ENCODE assay signal across 30 cellular contexts in the genomic region with DNA sequence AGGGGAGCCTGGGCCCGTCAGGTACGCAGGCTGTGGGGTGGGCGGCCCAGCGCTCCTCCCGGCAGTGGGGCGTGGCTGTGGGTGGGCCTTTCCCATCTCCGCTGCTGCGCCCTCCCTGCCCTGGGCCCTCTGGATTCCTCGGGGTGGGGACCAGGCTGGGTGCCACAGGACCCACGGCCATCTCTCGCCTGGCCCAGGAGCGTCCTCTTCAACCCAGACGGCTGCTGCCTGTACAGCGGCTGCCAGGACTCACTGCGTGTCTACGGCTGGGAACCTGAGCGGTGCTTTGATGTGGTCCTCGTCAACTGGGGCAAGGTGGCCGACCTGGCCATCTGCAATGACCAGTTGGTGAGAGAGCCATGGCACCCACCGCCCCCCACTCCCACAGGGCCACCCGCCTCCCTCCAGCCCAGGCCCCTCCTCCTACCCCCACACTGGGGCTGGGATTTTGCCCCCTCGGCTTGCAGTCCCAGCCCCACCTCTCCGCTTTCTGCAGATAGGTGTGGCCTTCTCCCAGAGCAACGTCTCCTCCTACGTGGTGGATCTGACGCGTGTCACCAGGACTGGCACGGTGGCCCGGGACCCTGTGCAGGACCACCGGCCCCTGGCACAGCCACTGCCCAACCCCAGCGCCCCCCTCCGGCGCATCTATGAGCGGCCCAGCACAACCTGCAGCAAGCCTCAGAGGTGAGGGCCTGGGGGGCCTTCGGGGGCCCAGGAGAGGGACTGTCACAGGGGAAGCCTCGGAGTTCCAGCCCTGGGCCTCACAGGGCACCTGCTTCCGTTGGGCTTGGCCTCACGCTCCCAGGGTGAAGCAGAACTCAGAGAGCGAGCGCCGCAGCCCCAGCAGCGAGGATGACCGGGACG. TPM values are rescaled to one million over a fixed set of nuclear protein-coding genes. Genes with fewer than 3 reads are reported as not detected.
DNase-seq lines count a peak whose midpoint lies in the region; ATAC-seq and TF ChIP-seq lines count a peak whose summit lies in the region.
"Had no signal": no experiment of that assay in that cellular context is flagged by ENCODE, and none has a peak within 500 bp of the region (broad histone marks: within the 10 kb centered on the region; RNA-seq: fewer than 3 reads in every experiment).

No MANE protein-coding gene starts in this region.

- intact Hi-C loops in left ventricle myocardium superior (cut with micrococcal nuclease): no loop called here
- intact Hi-C loops in lower lobe of right lung (cut with DNase I): no loop called here

- peaks cover 2% of the 10 kb centered on the region for H3K9me3 Mint-ChIP-seq in glutamatergic neuron (ENCODE audit: unreplicated experiment)
- H3K9me3 Mint-ChIP-seq: CD4-positive, alpha-beta memory T cell had no signal

- H3K9me3 ChIP-seq in right atrium auricular region (no peaks in the 10 kb centered on the region), lower lobe of right lung (no peaks in the 10 kb centered on the region)
- H3K9me3 ChIP-seq: A549, Peyer's patch, SJCRH30 had no signal

- peaks cover 6% of the 10 kb centered on the region for H3K27me3 Mint-ChIP-seq in glutamatergic neuron (ENCODE audit: unreplicated experiment)
- H3K27me3 Mint-ChIP-seq: CD4-positive, alpha-beta memory T cell had no signal

- H3K27me3 ChIP-seq in right atrium auricular region (no peaks in the 10 kb centered on the region), lower lobe of right lung (ENCODE audit: low read depth) (no peaks in the 10 kb centered on the region)
- H3K27me3 ChIP-seq: Peyer's patch, SJCRH30 had no signal

- DNase-seq in left ventricle myocardium superior (peak; percentile 27), right atrium auricular region (ENCODE audit: low spot score) (no peak), glutamatergic neuron (peak; percentile 14), lower lobe of right lung (peak; percentile 42), OCI-M1 (lab: John Stamatoyannopoulos, UW) (no peak)
- DNase-seq in stimulated activated CD4-positive, alpha-beta T cell treated with anti-CD3 and anti-CD28 coated beads, Interleukin-2, amount 100 ng/mL, for 24 hours: no peak
- no peak for DNase-seq in activated CD8-positive, alpha-beta memory T cell treated with anti-CD3 and anti-CD28 coated beads for 24 hours
- DNase-seq: AML-193, C1 segment of cervical spinal cord, COR-L47, DMS53, HCEC 1CT, Karpas-422, NCI-H1092, NCI-H1417 treated with DMSO at 0.1 percent for 48 hours, NCI-H1694 treated with DMSO at 0.1 percent for 48 hours, NCI-H2081, NCI-H2227 treated with DMSO at 0.1 percent for 48 hours, NCI-H526 treated with DMSO at 0.1 percent for 48 hours, Peyer's patch, SJCRH30 had no signal

- no peaks in the 10 kb centered on the region for H3K36me3 Mint-ChIP-seq in glutamatergic neuron (ENCODE audit: unreplicated experiment)

- no peak overlapping the region for H3K27ac Mint-ChIP-seq in glutamatergic neuron (ENCODE audit: unreplicated experiment)

- ATAC-seq in left ventricle myocardium superior (no peak), lower lobe of right lung (no peak), GM21723 (IDR thresholded peaks at IDR 0.05; ENCODE audit: unreplicated experiment) (no peak)
- ATAC-seq: A549, SK-N-SH treated with all-trans-retinoic acid at 6 μM for 48 hours had no signal

- peaks cover 8% of the 10 kb centered on the region for H3K4me1 Mint-ChIP-seq in glutamatergic neuron (ENCODE audit: low read depth, unreplicated experiment)

- no peak overlapping the region for H3K4me3 Mint-ChIP-seq in glutamatergic neuron (ENCODE audit: unreplicated experiment)
- H3K4me3 Mint-ChIP-seq: CD4-positive, alpha-beta memory T cell had no signal

- no peak overlapping the region for H3K4me3 ChIP-seq in right atrium auricular region
- no peak overlapping the region for H3K4me3 ChIP-seq in lower lobe of right lung
- H3K4me3 ChIP-seq: A549, Peyer's patch, SJCRH30 had no signal

- H3K36me3 ChIP-seq in right atrium auricular region (peaks cover 24% of the 10 kb centered on the region), lower lobe of right lung (peaks cover 34% of the 10 kb centered on the region)

- H3K4me1 ChIP-seq in right atrium auricular region (peaks cover 0 to 13% of the 10 kb centered on the region in 2 donors), lower lobe of right lung (peaks cover 12% of the 10 kb centered on the region)
- H3K4me1 ChIP-seq: Peyer's patch had no signal

- H3K27ac ChIP-seq in right atrium auricular region (no peak overlapping the region), lower lobe of right lung (no peak overlapping the region)
- H3K27ac ChIP-seq: HL-60, Peyer's patch, SJCRH30 had no signal

- TF ChIP-seq CTCF in right atrium auricular region (IDR thresholded peaks at IDR 0.05) (no peak), glutamatergic neuron (IDR thresholded peaks at IDR 0.05; ENCODE audit: partially characterized antibody, unreplicated experiment) (no peak), lower lobe of right lung (IDR thresholded peaks at IDR 0.05) (no peak)

RNA-seq across cellular contexts. Expression of a gene that starts 17.2 kb away (rescaled TPM):
- total RNA-seq in left ventricle myocardium superior (9.3 TPM), right atrium auricular region (10 to 100 TPM; 11.7 TPM), glutamatergic neuron (ENCODE audit: unreplicated experiment) (74.4 TPM), lower lobe of right lung (18.0 TPM)

RNA-seq across cellular contexts. Expression of a gene that starts 49.5 kb away (rescaled TPM):
- 52.6 TPM for total RNA-seq in left ventricle myocardium superior
- 10 to 100 TPM; 40.6 to 59.5 TPM for total RNA-seq in right atrium auricular region
- total RNA-seq in glutamatergic neuron (ENCODE audit: unreplicated experiment): 0.76 TPM
- total RNA-seq in lower lobe of right lung: 70.9 TPM

RNA-seq across cellular contexts. Expression of a gene that starts 58.2 kb away (rescaled TPM):
- total RNA-seq in left ventricle myocardium superior (not detected), right atrium auricular region (not detected), glutamatergic neuron (ENCODE audit: unreplicated experiment) (not detected), lower lobe of right lung (4.3 TPM)
- total RNA-seq: CD4-positive, alpha-beta memory T cell; Daoy; G401; H1; NCI-H460; Peyer's patch; SJCRH30 had no signal

Comparison
In these comparisons a context has a peak if more than half of its experiments do, and no peak if none do; other contexts are left out.
1. DNase-seq: peak in left ventricle myocardium superior (single experiment), glutamatergic neuron (single experiment) and lower lobe of right lung (single experiment); none in right atrium auricular region (single experiment), OCI-M1 (single experiment), stimulated activated CD4-positive, alpha-beta T cell treated with anti-CD3 and anti-CD28 coated beads, Interleukin-2, amount 100 ng/mL, for 24 hours (0 of 2) and activated CD8-positive, alpha-beta memory T cell treated with anti-CD3 and anti-CD28 coated beads for 24 hours (single experiment).
2. RNA of a gene that starts 49.5 kb away (total RNA-seq): 70.9 TPM in lower lobe of right lung (single experiment), 40.6 to 59.5 TPM in right atrium auricular region and 52.6 TPM in left ventricle myocardium superior (single experiment); 0.76 TPM in glutamatergic neuron (single experiment); every median in the first group is over 10 times any median in the second.